Comparison of ENCODE assay signal across 8 cellular contexts in genomic region chr12:48851883-48852733, GRCh38. TPM values are rescaled to one million over a fixed set of nuclear protein-coding genes. Genes with fewer than 3 reads are reported as not detected.
DNase-seq lines count a peak whose midpoint lies in the region; ATAC-seq and TF ChIP-seq lines count a peak whose summit lies in the region.

DDX23 (minus strand) TSS chr12:48852163; CDS start chr12:48845782, 6,381 bp downstream.

- ATAC-seq in HG03432 (IDR thresholded peaks at IDR 0.05; ENCODE audit: unreplicated experiment) = peak; percentile 95

- H3K27me3 ChIP-seq in kidney epithelial cell (ENCODE audit: control insufficient read depth, insufficient read depth, low read length) = no peaks in the 10 kb centered on the region

- no peak for TF ChIP-seq CTCF in kidney epithelial cell (IDR thresholded peaks at IDR 0.05; ENCODE audit: insufficient read depth, low read length, poor library complexity, severe bottlenecking)

- DNase-seq in AG20443 (ENCODE audit: low spot score) (peak; percentile 99), NCI-H510A (lab: John Stamatoyannopoulos, UW) (peak; percentile 92), cerebellum (ENCODE audit: low spot score) (peak; percentile 96), kidney epithelial cell (ENCODE audit: low read depth) (peak; percentile 90)
- DNase-seq in activated CD4-positive, alpha-beta T cell treated with anti-CD3 and anti-CD28 coated beads for 1 hour = peak; percentile 85
- peak; percentile 86 to 90 for DNase-seq in stimulated activated CD4-positive, alpha-beta T cell treated with anti-CD3 and anti-CD28 coated beads, Interleukin-15, amount 100 ng/mL, for 48 hours (ENCODE audit: low read depth in 2 of 2)

- TF ChIP-seq POLR2A in GM19099 (IDR thresholded peaks at IDR 0.05; ENCODE audit: extremely low read depth, insufficient read length, low read depth) = peak; percentile 85

- peak within 1 kb of the TSS; percentile 73 for H3K4me3 ChIP-seq in kidney epithelial cell (ENCODE audit: low read depth, low read length)

- no peaks in the 10 kb centered on the region for H3K36me3 ChIP-seq in kidney epithelial cell (ENCODE audit: control insufficient read depth, insufficient read depth, low read length)

RNA-seq across cellular contexts. Expression of gene DDX23, which starts in this region (rescaled TPM):
- total RNA-seq in cerebellum (51.4 TPM), kidney epithelial cell (64.1 and 65.1 TPM in 2 replicates)

Comparison
In these comparisons a context has a peak if more than half of its experiments do, and no peak if none do; other contexts are left out.
1. Peak in every context shown above with its lines: DNase-seq, ATAC-seq and H3K4me3 ChIP-seq.